ENCODE assay signal across 9 cellular contexts in genomic region chr5:149580808-149581191, GRCh38. TPM values are rescaled to one million over a fixed set of nuclear protein-coding genes. Genes with fewer than 3 reads are reported as not detected.
DNase-seq lines count a peak whose midpoint lies in the region; ATAC-seq, FAIRE-seq and TF ChIP-seq lines count a peak whose summit lies in the region.
"Had no signal": no experiment of that assay in that cellular context is flagged by ENCODE, and none has a peak within 500 bp of the region (broad histone marks: within the 10 kb centered on the region; RNA-seq: fewer than 3 reads in every experiment).

No MANE protein-coding gene starts in this region.

- peak overlapping the region; percentile 88 for H3K4me2 ChIP-seq in astrocyte (ENCODE audit: low read length)
- peak overlapping the region; percentile 93 for H3K4me2 ChIP-seq in keratinocyte (ENCODE audit: control insufficient read depth, extremely low read depth, insufficient read depth, low read depth, low read length)

- no peaks in the 10 kb centered on the region for H3K9me1 ChIP-seq in keratinocyte (ENCODE audit: control insufficient read depth, extremely low read depth, insufficient read depth, low read length)

- no peak overlapping the region for H3K27ac Mint-ChIP-seq in astrocyte (ENCODE audit: unreplicated experiment)
- H3K27ac Mint-ChIP-seq in stimulated activated naive CD8-positive, alpha-beta T cell treated with anti-CD3 and anti-CD28 coated beads, Interleukin-15, Interleukin-2, amounts not matched to agents 100 ng/mL and 50 ng/mL, for 24 hours, result no peak overlapping the region

- FAIRE-seq in astrocyte (lab: Jason Lieb, UNC) (no peak), keratinocyte (lab: Jason Lieb, UNC) (no peak)
- FAIRE-seq: colon had no signal

- TF ChIP-seq CTCF in astrocyte (IDR thresholded peaks at IDR 0.05; ENCODE audit: insufficient read depth, low read depth, low read length), result no peak
- TF ChIP-seq CTCF in keratinocyte (optimal IDR thresholded peaks at IDR 0.05 in 1 of 3, IDR thresholded peaks at IDR 0.05 in 1 of 3, conservative IDR thresholded peaks at IDR 0.05 in 1 of 3; ENCODE audit: extremely low read depth in 1 of 3, insufficient read depth in 2 of 3, low read length in 3 of 3), result no peak

- no peaks in the 10 kb centered on the region for H3K79me2 ChIP-seq in astrocyte (ENCODE audit: insufficient read depth, low read length)
- no peaks in the 10 kb centered on the region for H3K79me2 ChIP-seq in keratinocyte (ENCODE audit: control insufficient read depth, insufficient read depth, low read length)

- no peaks in the 10 kb centered on the region for H4K20me1 ChIP-seq in astrocyte (ENCODE audit: insufficient read depth, low read length)
- H4K20me1 ChIP-seq in keratinocyte (ENCODE audit: control insufficient read depth, extremely low read depth, insufficient read depth, low read length), result no peaks in the 10 kb centered on the region

- ATAC-seq in GM21576 (IDR thresholded peaks at IDR 0.05; ENCODE audit: unreplicated experiment) (no peak), HG03159 (IDR thresholded peaks at IDR 0.05; ENCODE audit: unreplicated experiment) (no peak)

- peaks cover 12% of the 10 kb centered on the region for H3K4me1 ChIP-seq in HUES48 (ENCODE audit: control insufficient read depth, insufficient read depth, low read length)
- peaks cover 4% of the 10 kb centered on the region for H3K4me1 ChIP-seq in astrocyte (ENCODE audit: insufficient read depth, low read length)
- H3K4me1 ChIP-seq in keratinocyte (ENCODE audit: control insufficient read depth, extremely low read depth, insufficient read depth, low read length), result peaks cover 23% of the 10 kb centered on the region

- H3K4me1 Mint-ChIP-seq in astrocyte (ENCODE audit: low read depth, unreplicated experiment), result no peaks in the 10 kb centered on the region
- peaks cover 14% of the 10 kb centered on the region for H3K4me1 Mint-ChIP-seq in stimulated activated naive CD8-positive, alpha-beta T cell treated with anti-CD3 and anti-CD28 coated beads, Interleukin-15, Interleukin-2, amounts not matched to agents 100 ng/mL and 50 ng/mL, for 24 hours (ENCODE audit: low read depth)

- H3K27me3 Mint-ChIP-seq in astrocyte (ENCODE audit: low read depth, unreplicated experiment), result peaks cover 8% of the 10 kb centered on the region
- H3K27me3 Mint-ChIP-seq in stimulated activated naive CD8-positive, alpha-beta T cell treated with anti-CD3 and anti-CD28 coated beads, Interleukin-15, Interleukin-2, amounts not matched to agents 100 ng/mL and 50 ng/mL, for 24 hours, result peaks cover 16% of the 10 kb centered on the region

- dilution Hi-C loops in keratinocyte (cut with MboI; ENCODE audit: extremely low pct_ligation_motif_present, low sequenced_read_pairs), result no loop called here

- H3K4me3 ChIP-seq in HUES48 (ENCODE audit: low read depth, low read length), result peak overlapping the region; percentile 66
- H3K4me3 ChIP-seq in astrocyte (ENCODE audit: insufficient read depth, low read depth, low read length), result peak overlapping the region; percentile 59
- peak overlapping the region; percentile 48 to 65 (median 56) for H3K4me3 ChIP-seq in keratinocyte (ENCODE audit: control insufficient read depth in 2 of 3, extremely low read depth in 1 of 3, insufficient read depth in 2 of 3, low read depth in 1 of 3, low read length in 3 of 3)

- H3K9me3 ChIP-seq in HUES48 (ENCODE audit: control insufficient read depth, insufficient read depth, low read length) (no peaks in the 10 kb centered on the region), astrocyte (ENCODE audit: insufficient read depth, low read depth, low read length) (no peaks in the 10 kb centered on the region), keratinocyte (ENCODE audit: control insufficient read depth, low read depth, low read length) (no peaks in the 10 kb centered on the region)

- H3K4me3 Mint-ChIP-seq in astrocyte (ENCODE audit: unreplicated experiment), result peak overlapping the region; percentile 69
- peak overlapping the region; percentile 70 for H3K4me3 Mint-ChIP-seq in stimulated activated naive CD8-positive, alpha-beta T cell treated with anti-CD3 and anti-CD28 coated beads, Interleukin-15, Interleukin-2, amounts not matched to agents 100 ng/mL and 50 ng/mL, for 24 hours

- no peaks in the 10 kb centered on the region for H3K36me3 Mint-ChIP-seq in astrocyte (ENCODE audit: low read depth, unreplicated experiment)
- no peaks in the 10 kb centered on the region for H3K36me3 Mint-ChIP-seq in stimulated activated naive CD8-positive, alpha-beta T cell treated with anti-CD3 and anti-CD28 coated beads, Interleukin-15, Interleukin-2, amounts not matched to agents 100 ng/mL and 50 ng/mL, for 24 hours (ENCODE audit: low read depth)

- H3K27me3 ChIP-seq in HUES48 (ENCODE audit: control insufficient read depth, insufficient read depth, low read length) (peaks cover 24% of the 10 kb centered on the region), astrocyte (ENCODE audit: insufficient read depth, low read length) (no peaks in the 10 kb centered on the region), keratinocyte (ENCODE audit: control insufficient read depth, extremely low read depth, insufficient read depth, low read length) (no peaks in the 10 kb centered on the region)

- DNase-seq in astrocyte (ENCODE audit: low read depth) (no peak), keratinocyte (ENCODE audit: low read depth, low spot score) (no peak), NCI-H446 (lab: John Stamatoyannopoulos, UW) (no peak), H4 (ENCODE audit: low spot score) (no peak)

- H3K36me3 ChIP-seq in HUES48 (ENCODE audit: control insufficient read depth, insufficient read depth, low read length) (no peaks in the 10 kb centered on the region), astrocyte (ENCODE audit: insufficient read depth, low read length) (no peaks in the 10 kb centered on the region), keratinocyte (ENCODE audit: control insufficient read depth in 2 of 2, extremely low read depth in 1 of 2, insufficient read depth in 2 of 2, low read length in 2 of 2) (no peaks in the 10 kb centered on the region)

- no peak overlapping the region for H3K9ac ChIP-seq in HUES48 (ENCODE audit: low read depth, low read length)
- peak overlapping the region; percentile 67 for H3K9ac ChIP-seq in astrocyte (ENCODE audit: low read length)
- peak overlapping the region; percentile 77 for H3K9ac ChIP-seq in keratinocyte (ENCODE audit: control insufficient read depth, extremely low read depth, insufficient read depth, low read length)

- no peak overlapping the region for H3K27ac ChIP-seq in HUES48 (ENCODE audit: low read depth, low read length)
- H3K27ac ChIP-seq in astrocyte (ENCODE audit: low read depth, low read length), result no peak overlapping the region
- H3K27ac ChIP-seq in keratinocyte (ENCODE audit: control insufficient read depth, insufficient read depth, low read length), result peak overlapping the region; percentile 80

- H2AFZ ChIP-seq in astrocyte (ENCODE audit: low read depth, low read length) (peak overlapping the region; percentile 93), keratinocyte (ENCODE audit: control insufficient read depth, low read length) (peak overlapping the region; percentile 92)

- no peaks in the 10 kb centered on the region for H3K9me3 Mint-ChIP-seq in astrocyte (ENCODE audit: unreplicated experiment)
- H3K9me3 Mint-ChIP-seq in stimulated activated naive CD8-positive, alpha-beta T cell treated with anti-CD3 and anti-CD28 coated beads, Interleukin-15, Interleukin-2, amounts not matched to agents 100 ng/mL and 50 ng/mL, for 24 hours, result no peaks in the 10 kb centered on the region

RNA-seq across cellular contexts. Expression of gene ARHGEF37, which starts 0.5 kb away (rescaled TPM):
- total RNA-seq in astrocyte, result 1.4 and 2.3 TPM in 2 replicates
- 4.1 to 25.0 TPM (median 8.7 TPM) in 3 replicates for polyA plus RNA-seq in keratinocyte
- 19.3 TPM for polyA plus RNA-seq in keratinocyte (2011; ENCODE audit: low read depth)
- 7.9 and 8.8 TPM in 2 replicates for polyA plus RNA-seq in keratinocyte (2011; cell fraction: cytosol; rRNA removed)
- polyA plus RNA-seq in keratinocyte (2011; cell fraction: nucleus; rRNA removed), result 22.3 and 22.9 TPM in 2 replicates
- 5.7 and 29.3 TPM in 2 replicates for polyA plus RNA-seq in keratinocyte (2012; ENCODE audit: low replicate concordance)
- 6.6 to 21.9 TPM (median 11.9 TPM) in 3 replicates for polyA minus RNA-seq in keratinocyte
- polyA minus RNA-seq in keratinocyte (2011; cell fraction: cytosol; rRNA and poly(A)+ RNA removed), result 6.9 TPM
- 15.3 and 18.8 TPM in 2 replicates for polyA minus RNA-seq in keratinocyte (2011; cell fraction: nucleus; rRNA and poly(A)+ RNA removed)
- 0.81 and 0.90 TPM in 2 replicates for total RNA-seq in H4 (2014; rRNA removed; shearing (Covaris generic))

RNA-seq across cellular contexts. Expression of gene CSNK1A1, which starts 29.6 kb away (rescaled TPM):
- total RNA-seq in astrocyte, result 384 and 392 TPM in 2 replicates
- 195 to 289 TPM (median 265 TPM) in 3 replicates for polyA plus RNA-seq in keratinocyte
- polyA plus RNA-seq in keratinocyte (2011; ENCODE audit: low read depth), result 951 TPM
- 163 and 296 TPM in 2 replicates for polyA plus RNA-seq in keratinocyte (2011; cell fraction: cytosol; rRNA removed)
- 204 and 245 TPM in 2 replicates for polyA plus RNA-seq in keratinocyte (2011; cell fraction: nucleus; rRNA removed)
- polyA plus RNA-seq in keratinocyte (2012; ENCODE audit: low replicate concordance), result 203 and 302 TPM in 2 replicates
- 139 to 440 TPM (median 413 TPM) in 3 replicates for polyA minus RNA-seq in keratinocyte
- 372 TPM for polyA minus RNA-seq in keratinocyte (2011; cell fraction: cytosol; rRNA and poly(A)+ RNA removed)
- polyA minus RNA-seq in keratinocyte (2011; cell fraction: nucleus; rRNA and poly(A)+ RNA removed), result 205 and 376 TPM in 2 replicates
- 222 and 250 TPM in 2 replicates for total RNA-seq in H4 (2014; rRNA removed; shearing (Covaris generic))
